ENCODE assay signal across 23 cellular contexts in the genomic region with DNA sequence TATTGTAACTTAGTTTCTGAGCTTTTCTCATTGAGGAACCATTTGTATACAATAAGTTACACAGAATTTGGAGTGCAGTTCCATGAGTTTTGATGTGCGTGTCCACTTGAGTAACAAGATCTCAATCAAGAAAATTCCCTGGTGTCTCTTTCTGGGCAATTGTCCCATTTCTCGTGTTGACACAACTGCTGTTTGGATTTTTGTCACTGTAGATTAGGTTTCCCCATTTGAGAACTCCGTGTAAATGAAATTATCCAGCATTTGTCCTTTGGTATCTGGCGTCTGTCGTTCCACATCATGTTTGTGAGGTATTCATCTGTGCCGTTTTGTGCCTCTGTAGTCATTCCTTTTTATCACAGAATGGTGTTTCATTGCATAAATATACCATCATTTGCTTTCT.
"Had no signal": no experiment of that assay in that cellular context is flagged by ENCODE, and none has a peak within 500 bp of the region (broad histone marks: within the 10 kb centered on the region; RNA-seq: fewer than 3 reads in every experiment).

No MANE protein-coding gene starts in this region.

- ATAC-seq: activated T-helper 17 cell treated with anti-CD3 and anti-CD28 coated beads, Interleukin-2, amount 50 U/mL, for 72 hours; T-helper 17 cell had no signal

- DNase-seq: activated B cell treated with CpG ODN at 0.5 μM for 24 hours; activated CD4-positive, alpha-beta T cell treated with anti-CD3 and anti-CD28 coated beads for 1 hour; activated CD4-positive, alpha-beta T cell treated with anti-CD3 and anti-CD28 coated beads, Interleukin-2, amount 10 ng/mL, durations not matched to agents 24 days and 14 days; activated CD4-positive, alpha-beta T cell treated with anti-CD3 and anti-CD28 coated beads, Interleukin-2, amount 50 U/mL, for 48 hours; activated gamma-delta T cell; activated naive CD4-positive, alpha-beta T cell treated with anti-CD3 and anti-CD28 coated beads for 36 hours; activated T-cell treated with anti-CD3 and anti-CD28 coated beads for 4 hours; activated T-cell treated with anti-CD3 and anti-CD28 coated beads, Interleukin-2, amount 50 U/mL, for 48 hours; amygdala; KG1; MG63; MV-4-11; NCI-H1092 treated with DMSO at 0.1 percent for 48 hours; NCI-H1436; NCI-H2029; NCI-H226; NCI-H526; NCI-H774; NK-92 treated with Interleukin-12 subunit alpha and Interleukin-12 subunit beta, amount 100 ng/mL, for 24 hours; SHP77; T-helper 17 cell; T-helper 9 cell had no signal

- H3K4me3 ChIP-seq: MG63 had no signal

- H3K36me3 ChIP-seq: MG63 had no signal

- H3K27me3 ChIP-seq: MG63 had no signal

- H3K9me3 ChIP-seq: MG63 had no signal
